ENCODE assay signal across 8 cellular contexts in the genomic region with DNA sequence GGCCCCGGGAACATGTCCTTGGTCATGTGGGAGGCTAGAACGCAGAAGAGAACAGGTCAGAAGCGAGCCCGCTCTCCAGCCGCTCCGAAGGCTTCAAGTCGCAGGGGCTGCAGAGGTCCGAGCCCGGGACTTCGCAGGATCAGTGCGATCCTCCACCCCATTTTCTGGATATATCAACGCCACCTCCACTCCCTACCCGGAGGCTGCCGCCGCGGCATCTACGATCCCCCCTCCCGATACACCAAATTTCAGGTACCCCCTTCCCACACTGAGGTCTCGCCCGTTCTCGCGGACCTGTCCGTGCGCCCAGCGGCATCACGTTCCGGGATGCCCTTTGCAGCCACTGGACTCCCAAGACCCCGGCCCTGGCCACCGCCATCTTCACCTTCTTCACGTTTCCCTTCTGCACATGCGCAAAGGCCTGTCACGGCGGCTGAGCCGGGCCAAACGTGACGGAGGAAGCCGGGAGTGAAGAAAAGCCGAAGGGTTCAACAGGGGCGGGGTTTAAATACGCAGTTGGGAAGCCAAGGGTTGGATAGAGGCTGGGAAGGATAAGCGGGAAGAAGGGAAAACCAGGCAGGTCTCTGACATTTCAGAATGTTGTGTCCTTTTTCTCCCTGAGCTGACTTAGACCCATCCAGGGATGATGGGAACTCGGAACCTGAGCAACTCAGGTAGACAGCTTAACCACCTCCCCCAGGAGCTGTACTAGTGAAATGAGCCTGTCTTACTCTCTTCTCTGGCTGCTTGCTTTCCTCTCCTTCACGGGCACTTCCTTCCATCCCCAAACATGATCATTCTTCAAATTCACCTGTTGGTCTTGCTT. TPM values are rescaled to one million over a fixed set of nuclear protein-coding genes. Genes with fewer than 3 reads are reported as not detected.
DNase-seq lines count a peak whose midpoint lies in the region; ATAC-seq lines count a peak whose summit lies in the region.

A gene (minus strand): TSS at position 399 of the 826 bp plus-strand sequence. CDS start 20 bp downstream, at position 379.

- no peaks in the 10 kb centered on the region for H3K9me3 Mint-ChIP-seq in activated CD4-positive, alpha-beta T cell treated with anti-CD3 and anti-CD28 coated beads, Interleukin-2, amount 10 ng/mL, durations not matched to agents 24 days and 14 days

- peaks cover 28% of the 10 kb centered on the region for H3K4me1 Mint-ChIP-seq in activated CD4-positive, alpha-beta T cell treated with anti-CD3 and anti-CD28 coated beads, Interleukin-2, amount 10 ng/mL, durations not matched to agents 24 days and 14 days

- peak within 1 kb of the TSS; percentile 87 for H3K4me3 Mint-ChIP-seq in activated CD4-positive, alpha-beta T cell treated with anti-CD3 and anti-CD28 coated beads, Interleukin-2, amount 10 ng/mL, durations not matched to agents 24 days and 14 days

- ATAC-seq in GM18502 (IDR thresholded peaks at IDR 0.05; ENCODE audit: poor library complexity, unreplicated experiment) (peak; percentile 60), HG03354 (IDR thresholded peaks at IDR 0.05; ENCODE audit: poor library complexity, severe bottlenecking, unreplicated experiment) (peak; percentile 62), left colon (peak; percentile 95), GM18519 (IDR thresholded peaks at IDR 0.05; ENCODE audit: low FRiP score, unreplicated experiment) (no peak)

- H3K36me3 Mint-ChIP-seq in activated CD4-positive, alpha-beta T cell treated with anti-CD3 and anti-CD28 coated beads, Interleukin-2, amount 10 ng/mL, durations not matched to agents 24 days and 14 days (ENCODE audit: low read depth): peaks cover 31% of the 10 kb centered on the region

- peak within 1 kb of the TSS; percentile 85 for H3K27ac ChIP-seq in cingulate gyrus (ENCODE audit: low read depth, low read length)

- peak; percentile 81 for DNase-seq in NCI-H748 (lab: John Stamatoyannopoulos, UW; ENCODE audit: unreplicated experiment)
- peak; percentile 97 for DNase-seq in activated CD4-positive, alpha-beta T cell treated with anti-CD3 and anti-CD28 coated beads, Interleukin-2, amount 10 ng/mL, durations not matched to agents 24 days and 14 days
- DNase-seq in left colon: peak; percentile 92 to 94
- DNase-seq in stimulated activated CD4-positive, alpha-beta T cell treated with anti-CD3 and anti-CD28 coated beads, Interleukin-1b, Interleukin-23, amount 100 ng/mL, for 4 hours (ENCODE audit: low read depth in 2 of 2): peak; percentile 78 to 83

- no peaks in the 10 kb centered on the region for H3K27me3 Mint-ChIP-seq in activated CD4-positive, alpha-beta T cell treated with anti-CD3 and anti-CD28 coated beads, Interleukin-2, amount 10 ng/mL, durations not matched to agents 24 days and 14 days

- intact Hi-C loops in activated CD4-positive, alpha-beta T cell treated with anti-CD3 and anti-CD28 coated beads, Interleukin-2, amount 10 ng/mL, durations not matched to agents 24 days and 14 days (cut with micrococcal nuclease): loop anchor here (2.0 to 10.0 kb wide), 4 partner anchors 157 to 1285 kb away; a partner anchor contains a TSS
- intact Hi-C loops in left colon (cut with DNase I, micrococcal nuclease): no loop called here

- H3K27ac Mint-ChIP-seq in activated CD4-positive, alpha-beta T cell treated with anti-CD3 and anti-CD28 coated beads, Interleukin-2, amount 10 ng/mL, durations not matched to agents 24 days and 14 days: peak within 1 kb of the TSS; percentile 91

RNA-seq across cellular contexts. Expression of the gene that starts here (rescaled TPM):
- 323 TPM in 2 replicates for total RNA-seq in activated CD4-positive, alpha-beta T cell treated with anti-CD3 and anti-CD28 coated beads, Interleukin-2, amount 10 ng/mL, durations not matched to agents 24 days and 14 days
- 100 to 1,000 TPM; 172 to 214 TPM for total RNA-seq in left colon
